In genomic region chr3:45012577-45012976, GRCh38 we compare ENCODE assay signal across 13 cellular contexts. TPM values are rescaled to one million over a fixed set of nuclear protein-coding genes. Genes with fewer than 3 reads are reported as not detected.
A peak's percentile ranks its signal among the peaks of the same experiment; 100 is the strongest.
DNase-seq lines count a peak whose midpoint lies in the region; ATAC-seq and TF ChIP-seq lines count a peak whose summit lies in the region.
"Had no signal": no experiment of that assay in that cellular context is flagged by ENCODE, and none has a peak within 500 bp of the region (broad histone marks: within the 10 kb centered on the region; RNA-seq: fewer than 3 reads in every experiment).

No MANE protein-coding gene starts in this region.

- peaks cover 26% of the 10 kb centered on the region for H3K4me1 Mint-ChIP-seq in MCF 10A (ENCODE audit: insufficient read depth, unreplicated experiment)
- peaks cover 13 to 24% of the 10 kb centered on the region in 2 donors for H3K4me1 Mint-ChIP-seq in stimulated activated naive B cell treated with anti-CD40 and anti-IgM and Interleukin-4, amounts not matched to agents 10 μg/mL and 1 μg/mL and 100 μg/mL, for 72 hours
- H3K4me1 Mint-ChIP-seq in stimulated activated naive CD8-positive, alpha-beta T cell treated with anti-CD3 and anti-CD28 coated beads, Interleukin-15, amount 100 ng/mL, for 72 hours = no peaks in the 10 kb centered on the region
- H3K4me1 Mint-ChIP-seq: neural crest cell had no signal

- H2AFZ ChIP-seq in IMR-90 (replicated peaks; ENCODE audit: low read length, poor library complexity) (peak overlapping the region; percentile 65), mesenchymal stem cell (ENCODE audit: low read depth, low read length) (no peak overlapping the region)

- intact Hi-C loops in IMR-90 (cut with micrococcal nuclease) (no loop called here), MCF 10A (cut with micrococcal nuclease) (no loop called here), ovary (cut with DNase I) (no loop called here)

- BruUV-seq in IMR-90 (replicated peaks; lab: Mats Ljungman, UMichigan) (no TSS peak), MCF 10A (replicated peaks; lab: Mats Ljungman, UMichigan) (no TSS peak)

- peak overlapping the region; percentile 67 to 69 for H2BK12ac ChIP-seq in mesenchymal stem cell (ENCODE audit: low read length in 2 of 2)

- no peak for TF ChIP-seq EP300 in ovary (IDR thresholded peaks at IDR 0.05)

- peaks cover 0 to 33% of the 10 kb centered on the region in 2 experiments; a peak in 2 of 4 replicates for H3K79me1 ChIP-seq in IMR-90 (ENCODE audit: low read depth in 1 of 2, low read length in 2 of 2)
- H3K79me1 ChIP-seq in mesenchymal stem cell (replicated peaks; ENCODE audit: low read length, poor library complexity, severe bottlenecking) = peaks cover 7% of the 10 kb centered on the region

- peaks cover 5% of the 10 kb centered on the region for H4K20me1 ChIP-seq in IMR-90 (ENCODE audit: insufficient read depth, low read length)
- H4K20me1 ChIP-seq: BLaER1 had no signal

- TF ChIP-seq RAD21 in IMR-90 (IDR thresholded peaks at IDR 0.05; ENCODE audit: low read length) = no peak

- H3K4ac ChIP-seq in IMR-90 (ENCODE audit: low read depth, low read length) (peak overlapping the region; percentile 95), mesenchymal stem cell (ENCODE audit: low read depth in 1 of 2, low read length in 2 of 2) (peak overlapping the region; percentile 9 to 74)

- H2BK5ac ChIP-seq in IMR-90 (ENCODE audit: low read depth, low read length, poor library complexity, severe bottlenecking) = peak overlapping the region; percentile 96
- peak overlapping the region; percentile 96 for H2BK5ac ChIP-seq in mesenchymal stem cell (ENCODE audit: low read depth, low read length, poor library complexity, severe bottlenecking)

- H4K8ac ChIP-seq in IMR-90 (ENCODE audit: low read depth in 2 of 2, low read length in 2 of 2) (peak overlapping the region; percentile 45 to 91), mesenchymal stem cell (ENCODE audit: low read length) (peak overlapping the region; percentile 70)

- no peaks in the 10 kb centered on the region for H3K27me3 Mint-ChIP-seq in MCF 10A (ENCODE audit: insufficient read depth, unreplicated experiment)
- no peaks in the 10 kb centered on the region for H3K27me3 Mint-ChIP-seq in stimulated activated naive B cell treated with anti-CD40 and anti-IgM and Interleukin-4, amounts not matched to agents 10 μg/mL and 1 μg/mL and 100 μg/mL, for 72 hours
- no peaks in the 10 kb centered on the region for H3K27me3 Mint-ChIP-seq in stimulated activated naive CD8-positive, alpha-beta T cell treated with anti-CD3 and anti-CD28 coated beads, Interleukin-15, amount 100 ng/mL, for 72 hours
- H3K27me3 Mint-ChIP-seq: activated CD4-positive, alpha-beta memory T cell treated with anti-CD3 and anti-CD28 coated beads for 36 hours had no signal

- H2BK120ac ChIP-seq in IMR-90 (ENCODE audit: low read depth, low read length) = peak overlapping the region; percentile 97
- no peak overlapping the region for H2BK120ac ChIP-seq in mesenchymal stem cell (ENCODE audit: low read depth, low read length)

- H3K36me3 Mint-ChIP-seq in MCF 10A (ENCODE audit: insufficient read depth, unreplicated experiment) = peaks cover 37% of the 10 kb centered on the region
- peaks cover 50 to 68% of the 10 kb centered on the region in 2 donors for H3K36me3 Mint-ChIP-seq in stimulated activated naive B cell treated with anti-CD40 and anti-IgM and Interleukin-4, amounts not matched to agents 10 μg/mL and 1 μg/mL and 100 μg/mL, for 72 hours

- peak overlapping the region; percentile 95 for H3K56ac ChIP-seq in IMR-90 (ENCODE audit: extremely low read depth, insufficient read depth, low read length)

- H3K9ac ChIP-seq in IMR-90 (ENCODE audit: low read depth, low read length) (peak overlapping the region; percentile 41), mesenchymal stem cell (ENCODE audit: low read length) (peak overlapping the region; percentile 63)
- H3K9ac ChIP-seq: BLaER1 had no signal

- dilution Hi-C loops in IMR-90 (cut with HindIII; ENCODE audit: low sequenced_read_pairs, unreplicated experiment) = no loop called here

- TF ChIP-seq POLR2A in IMR-90 (IDR thresholded peaks at IDR 0.05; ENCODE audit: low read depth, low read length) (no peak), ovary (IDR thresholded peaks at IDR 0.05) (no peak)

- no peak for DNase-seq in IMR-90
- DNase-seq in MCF 10A (ENCODE audit: unreplicated experiment) = no peak
- DNase-seq in mesenchymal stem cell = no peak
- DNase-seq in stimulated activated naive B cell treated with anti-CD40 and anti-IgM and Interleukin-4, amounts not matched to agents 10 μg/mL and 1 μg/mL and 100 μg/mL, for 72 hours = no peak
- DNase-seq in NCI-H446 (lab: John Stamatoyannopoulos, UW) = no peak
- no peak for DNase-seq in stimulated activated naive CD8-positive, alpha-beta T cell treated with anti-CD3 and anti-CD28 coated beads, Interleukin-15, amount 100 ng/mL, for 72 hours
- no peak for DNase-seq in ovary
- DNase-seq in NCI-H2196 (lab: John Stamatoyannopoulos, UW; ENCODE audit: unreplicated experiment) = no peak
- DNase-seq: activated CD4-positive, alpha-beta memory T cell treated with anti-CD3 and anti-CD28 coated beads for 36 hours; activated gamma-delta T cell treated with Interleukin-2 at 50 U/mL for 16 hours had no signal

- H3K14ac ChIP-seq in IMR-90 (replicated peaks; ENCODE audit: low read depth, low read length) (peak overlapping the region; percentile 97), mesenchymal stem cell (ENCODE audit: low read length in 2 of 2) (peak overlapping the region in 1 of 2 experiments; percentile 76)

- H4K5ac ChIP-seq in IMR-90 (ENCODE audit: low read depth, low read length) = peak overlapping the region; percentile 72

- peak overlapping the region; percentile 91 for H3K23ac ChIP-seq in IMR-90 (ENCODE audit: low read depth, low read length)
- H3K23ac ChIP-seq in mesenchymal stem cell (ENCODE audit: low read length in 2 of 2) = no peak overlapping the region

- POLR2A ChIA-PET in IMR-90 (lab: Charles Lee; ENCODE audit: unreplicated experiment) (interaction anchor here (0.6 kb wide), 1 partner anchor 678 kb away, joined by 3 read pairs; no protein-coding TSS in a partner anchor), MCF 10A (lab: Yijun Ruan, JAX) (interaction anchor here (0.7 to 3.3 kb wide), 8 partner anchors 12 to 387 kb away, joined by 3 to 24 read pairs (median 4); partner anchors contain the start of genes EXOSC7 and ZDHHC3)

- no peaks in the 10 kb centered on the region for H3K9me3 Mint-ChIP-seq in MCF 10A (ENCODE audit: unreplicated experiment)
- no peaks in the 10 kb centered on the region for H3K9me3 Mint-ChIP-seq in stimulated activated naive B cell treated with anti-CD40 and anti-IgM and Interleukin-4, amounts not matched to agents 10 μg/mL and 1 μg/mL and 100 μg/mL, for 72 hours
- no peaks in the 10 kb centered on the region for H3K9me3 Mint-ChIP-seq in stimulated activated naive CD8-positive, alpha-beta T cell treated with anti-CD3 and anti-CD28 coated beads, Interleukin-15, amount 100 ng/mL, for 72 hours
- H3K9me3 Mint-ChIP-seq: activated CD4-positive, alpha-beta memory T cell treated with anti-CD3 and anti-CD28 coated beads for 36 hours; neural crest cell; T-helper 1 cell treated with Interleukin-12 subunit alpha and Interleukin-12 subunit beta and Interleukin-4 antibody, amounts not matched to agents 30 μg/mL and 1 μg/mL, for 36 hours had no signal

- no peak overlapping the region for H3K4me3 ChIP-seq in IMR-90 (ENCODE audit: insufficient read depth, low read depth, low read length)
- H3K4me3 ChIP-seq in mesenchymal stem cell (ENCODE audit: insufficient read depth in 1 of 2, low read depth in 1 of 2, low read length in 2 of 2) = peak overlapping the region in 1 of 2 experiments; percentile 15
- H3K4me3 ChIP-seq in ovary = no peak overlapping the region
- H3K4me3 ChIP-seq: BLaER1 had no signal

- no peaks in the 10 kb centered on the region for H3K9me3 ChIP-seq in IMR-90 (ENCODE audit: control insufficient read depth, insufficient read depth, low read length)
- no peaks in the 10 kb centered on the region for H3K9me3 ChIP-seq in mesenchymal stem cell (ENCODE audit: control insufficient read depth, low read length)
- H3K9me3 ChIP-seq in ovary = no peaks in the 10 kb centered on the region
- H3K9me3 ChIP-seq: BLaER1 had no signal

- peak overlapping the region; percentile 96 for H2BK20ac ChIP-seq in IMR-90 (ENCODE audit: low read depth, low read length)

- H3K4me2 ChIP-seq in IMR-90 (ENCODE audit: low read depth, low read length) (peak overlapping the region; percentile 63), mesenchymal stem cell (ENCODE audit: low read length, poor library complexity, severe bottlenecking) (no peak overlapping the region)

- TF ChIP-seq CTCF in IMR-90 (conservative IDR thresholded peaks at IDR 0.05; ENCODE audit: low read depth, low read length) = no peak
- no peak for TF ChIP-seq CTCF in MCF 10A (IDR thresholded peaks at IDR 0.05; ENCODE audit: unreplicated experiment)
- no peak for TF ChIP-seq CTCF in ovary (IDR thresholded peaks at IDR 0.05)

- H4K91ac ChIP-seq in IMR-90 (ENCODE audit: insufficient read depth, low read depth, low read length) (peak overlapping the region; percentile 96), mesenchymal stem cell (ENCODE audit: low read length) (peak overlapping the region; percentile 58)

- peak overlapping the region; percentile 95 for H2AK9ac ChIP-seq in IMR-90 (replicated peaks; ENCODE audit: low read depth, low read length, poor library complexity)

- H3K18ac ChIP-seq in IMR-90 (ENCODE audit: low read depth, low read length) (peak overlapping the region; percentile 91), mesenchymal stem cell (ENCODE audit: low read depth in 1 of 2, low read length in 2 of 2) (peak overlapping the region; percentile 82 to 87)

- CTCF ChIA-PET in IMR-90 (lab: Yijun Ruan, JAX) (interaction anchor here (0.6 to 1.5 kb wide), 5 partner anchors 11 to 708 kb away, joined by 3 to 5 read pairs (median 3); partner anchors contain the start of gene CLEC3B), MCF 10A (lab: Yijun Ruan, JAX) (no interaction called here)

- H2AK5ac ChIP-seq in IMR-90 (ENCODE audit: low read depth, low read length) (peak overlapping the region; percentile 82), mesenchymal stem cell (ENCODE audit: low read length, severe bottlenecking) (peak overlapping the region; percentile 94)

- WGBS in IMR-90 (ENCODE audit: extremely low coverage in 2 of 2, insufficient read length in 1 of 2), 2 experiments = no CpG with 5 or more reads among the region's 4 CpGs
- 96% methylated on average over 4 of the region's 4 CpGs for WGBS in mesenchymal stem cell
- WGBS in ovary, 3 donors = 67 to 73% (median 70%) methylated on average over 4 of the region's 4 CpGs

- ATAC-seq in IMR-90 (ENCODE audit: low read depth) = no peak
- peak; percentile 50 to 65 for ATAC-seq in stimulated activated naive B cell treated with anti-CD40 and anti-IgM and Interleukin-4, amounts not matched to agents 10 μg/mL and 1 μg/mL and 100 μg/mL, for 72 hours (replicated peaks)
- no peak for ATAC-seq in stimulated activated naive CD8-positive, alpha-beta T cell treated with anti-CD3 and anti-CD28 coated beads, Interleukin-15, amount 100 ng/mL, for 72 hours

- H3K27me3 ChIP-seq in IMR-90 (ENCODE audit: control insufficient read depth, insufficient read depth, low read length) (no peaks in the 10 kb centered on the region), mesenchymal stem cell (ENCODE audit: control insufficient read depth in 1 of 2, insufficient read depth in 1 of 2, low read length in 2 of 2) (no peaks in the 10 kb centered on the region), ovary (no peaks in the 10 kb centered on the region)
- H3K27me3 ChIP-seq: BLaER1 had no signal

- H3K36me3 ChIP-seq in IMR-90 (ENCODE audit: control insufficient read depth, insufficient read depth, low read length) (no peaks in the 10 kb centered on the region), mesenchymal stem cell (ENCODE audit: control insufficient read depth in 1 of 2, insufficient read depth in 2 of 2, low read depth in 1 of 2, low read length in 2 of 2) (peaks cover 23 to 46% of the 10 kb centered on the region in 2 experiments), ovary (no peaks in the 10 kb centered on the region)

- H3K4me1 ChIP-seq in IMR-90 (ENCODE audit: control insufficient read depth, insufficient read depth, low read length) (peaks cover 28% of the 10 kb centered on the region), mesenchymal stem cell (ENCODE audit: control insufficient read depth, insufficient read depth, low read depth, low read length) (peaks cover 17% of the 10 kb centered on the region), ovary (ENCODE audit: insufficient read depth) (peaks cover 26% of the 10 kb centered on the region)

- H3K9me1 ChIP-seq in IMR-90 (ENCODE audit: insufficient read depth, low read length) = peaks cover 32% of the 10 kb centered on the region

- H3K27ac ChIP-seq in IMR-90 (ENCODE audit: insufficient read depth, low read length) = peak overlapping the region; percentile 97
- peak overlapping the region; percentile 99 for H3K27ac ChIP-seq in mesenchymal stem cell (ENCODE audit: low read length, poor library complexity, severe bottlenecking)
- H3K27ac ChIP-seq in ovary = peak overlapping the region in 1 of 2 donors; percentile 69

- peak overlapping the region; percentile 87 for H3K27ac Mint-ChIP-seq in MCF 10A (ENCODE audit: low read depth, unreplicated experiment)
- H3K27ac Mint-ChIP-seq in stimulated activated naive B cell treated with anti-CD40 and anti-IgM and Interleukin-4, amounts not matched to agents 10 μg/mL and 1 μg/mL and 100 μg/mL, for 72 hours = no peak overlapping the region
- no peak overlapping the region for H3K27ac Mint-ChIP-seq in stimulated activated naive CD8-positive, alpha-beta T cell treated with anti-CD3 and anti-CD28 coated beads, Interleukin-15, amount 100 ng/mL, for 72 hours
- H3K27ac Mint-ChIP-seq: activated CD4-positive, alpha-beta memory T cell treated with anti-CD3 and anti-CD28 coated beads for 36 hours had no signal

- H2BK15ac ChIP-seq in IMR-90 (ENCODE audit: low read depth, low read length) = peak overlapping the region; percentile 85; the same call in 2 of the 3 replicates
- no peak overlapping the region for H2BK15ac ChIP-seq in mesenchymal stem cell (ENCODE audit: low read depth, poor library complexity, severe bottlenecking)

- no peak overlapping the region for H3K4me3 Mint-ChIP-seq in MCF 10A (ENCODE audit: unreplicated experiment)
- H3K4me3 Mint-ChIP-seq in stimulated activated naive B cell treated with anti-CD40 and anti-IgM and Interleukin-4, amounts not matched to agents 10 μg/mL and 1 μg/mL and 100 μg/mL, for 72 hours = no peak overlapping the region
- H3K4me3 Mint-ChIP-seq in stimulated activated naive CD8-positive, alpha-beta T cell treated with anti-CD3 and anti-CD28 coated beads, Interleukin-15, amount 100 ng/mL, for 72 hours = no peak overlapping the region
- H3K4me3 Mint-ChIP-seq: activated CD4-positive, alpha-beta memory T cell treated with anti-CD3 and anti-CD28 coated beads for 36 hours; neural crest cell; T-helper 1 cell treated with Interleukin-12 subunit alpha and Interleukin-12 subunit beta and Interleukin-4 antibody, amounts not matched to agents 30 μg/mL and 1 μg/mL, for 36 hours had no signal

- in situ Hi-C loops in IMR-90 (cut with MboI; ENCODE audit: low sequenced_read_pairs) = no loop called here

RNA-seq across cellular contexts. Expression of gene CLEC3B, which starts 13.5 kb away (rescaled TPM):
- total RNA-seq in IMR-90 (2012; rRNA removed) (1.9 and 3.6 TPM in 2 replicates), MCF 10A (2022) (not detected in 2 replicates), ovary (10 to 100 TPM in 3 of 7 donors, 1 to 10 TPM in 4; 2.9 to 18.2 (median 7.5) TPM)
- polyA plus RNA-seq in IMR-90 (2012; rRNA removed) (13.2 and 13.8 TPM in 2 replicates), ovary (10 to 100 TPM; 12.2 to 63.5 TPM)
- polyA plus RNA-seq in IMR-90 (2012; cell fraction: cytosol; rRNA removed) = 20.2 and 52.4 TPM in 2 replicates
- 7.8 and 10.6 TPM in 2 replicates for polyA plus RNA-seq in IMR-90 (2012; cell fraction: nucleus; rRNA removed; ENCODE audit: low replicate concordance)
- polyA plus RNA-seq in mesenchymal stem cell (2013, experiment 1 of 2) = 0.51 TPM
- polyA plus RNA-seq in mesenchymal stem cell (2013, experiment 2 of 2) = 0.70 TPM
- total RNA-seq: activated CD4-positive, alpha-beta memory T cell treated with anti-CD3 and anti-CD28 coated beads for 36 hours; neural crest cell had no signal

RNA-seq across cellular contexts. Expression of gene EXOSC7, which starts 36.5 kb away (rescaled TPM):
- 62.2 and 96.9 TPM in 2 replicates for total RNA-seq in IMR-90 (2012; rRNA removed)
- polyA plus RNA-seq in IMR-90 (2012; rRNA removed) = 52.8 and 61.6 TPM in 2 replicates
- polyA plus RNA-seq in IMR-90 (2012; cell fraction: cytosol; rRNA removed) = 39.4 and 46.8 TPM in 2 replicates
- polyA plus RNA-seq in IMR-90 (2012; cell fraction: nucleus; rRNA removed; ENCODE audit: low replicate concordance) = 22.4 and 65.7 TPM in 2 replicates
- total RNA-seq in MCF 10A (2022) = 59.7 and 73.3 TPM in 2 replicates
- polyA plus RNA-seq in mesenchymal stem cell (2013, experiment 1 of 2) = 26.9 TPM
- 28.5 TPM for polyA plus RNA-seq in mesenchymal stem cell (2013, experiment 2 of 2)
- total RNA-seq in ovary = 10 to 100 TPM; 28.3 to 39.3 (median 36.8) TPM
- 10 to 100 TPM; 34.5 to 35.4 TPM for polyA plus RNA-seq in ovary

RNA-seq across cellular contexts. Expression of gene ZDHHC3, which starts 36.6 kb away (rescaled TPM):
- total RNA-seq in IMR-90 (2012; rRNA removed) (57.2 and 57.7 TPM in 2 replicates), MCF 10A (2022) (37.7 and 40.1 TPM in 2 replicates), ovary (10 to 100 TPM; 28.6 to 63.1 (median 46.2) TPM)
- polyA plus RNA-seq in IMR-90 (2012; rRNA removed) (58.0 and 59.6 TPM in 2 replicates), ovary (10 to 100 TPM; 30.6 to 81.2 TPM)
- polyA plus RNA-seq in IMR-90 (2012; cell fraction: cytosol; rRNA removed) = 36.8 and 44.6 TPM in 2 replicates
- 30.2 and 63.6 TPM in 2 replicates for polyA plus RNA-seq in IMR-90 (2012; cell fraction: nucleus; rRNA removed; ENCODE audit: low replicate concordance)
- polyA plus RNA-seq in mesenchymal stem cell (2013, experiment 1 of 2) = 38.5 TPM
- polyA plus RNA-seq in mesenchymal stem cell (2013, experiment 2 of 2) = 39.8 TPM

Comparison
In these comparisons a context has a peak if more than half of its experiments do, and no peak if none do; other contexts are left out.
1. ATAC-seq: peak in stimulated activated naive B cell treated with anti-CD40 and anti-IgM and Interleukin-4, amounts not matched to agents 10 μg/mL and 1 μg/mL and 100 μg/mL, for 72 hours (2 of 2); none in IMR-90 (single experiment) and stimulated activated naive CD8-positive, alpha-beta T cell treated with anti-CD3 and anti-CD28 coated beads, Interleukin-15, amount 100 ng/mL, for 72 hours (single experiment).